In genomic region chr5:16534280-16534679, GRCh38 we compare ENCODE assay signal across 16 cellular contexts.
DNase-seq lines count a peak whose midpoint lies in the region; ATAC-seq and TF ChIP-seq lines count a peak whose summit lies in the region.
"Had no signal": no experiment of that assay in that cellular context is flagged by ENCODE, and none has a peak within 500 bp of the region (broad histone marks: within the 10 kb centered on the region; RNA-seq: fewer than 3 reads in every experiment).

No MANE protein-coding gene starts in this region.

- no peak overlapping the region for H3K27ac ChIP-seq in CD8-positive, alpha-beta T cell (ENCODE audit: low read depth, low read length)
- peak overlapping the region; percentile 48 for H3K27ac ChIP-seq in right cardiac atrium (ENCODE audit: low read length)
- no peak overlapping the region for H3K27ac ChIP-seq in gastroesophageal sphincter
- no peak overlapping the region for H3K27ac ChIP-seq in aorta (ENCODE audit: low read depth in 1 of 2, low read length in 2 of 2)
- H3K27ac ChIP-seq: C4-2B had no signal

- H3K27me3 ChIP-seq in CD8-positive, alpha-beta T cell (ENCODE audit: insufficient read depth, low read length): no peaks in the 10 kb centered on the region
- no peaks in the 10 kb centered on the region for H3K27me3 ChIP-seq in right cardiac atrium (ENCODE audit: control insufficient read depth, insufficient read depth)
- no peaks in the 10 kb centered on the region for H3K27me3 ChIP-seq in gastroesophageal sphincter
- no peaks in the 10 kb centered on the region for H3K27me3 ChIP-seq in aorta (ENCODE audit: control insufficient read depth in 1 of 2, insufficient read depth in 2 of 2, low read length in 1 of 2)

- H3K4me1 ChIP-seq in CD8-positive, alpha-beta T cell (ENCODE audit: insufficient read depth, low read length): no peaks in the 10 kb centered on the region
- H3K4me1 ChIP-seq in right cardiac atrium (ENCODE audit: control insufficient read depth, insufficient read depth, low read length) (peaks cover 10% of the 10 kb centered on the region), gastroesophageal sphincter (peaks cover 0 to 20% (median 0%) of the 10 kb centered on the region in 3 donors), aorta (ENCODE audit: control insufficient read depth in 1 of 2, insufficient read depth in 2 of 2, low read length in 2 of 2) (no peaks in the 10 kb centered on the region)

- TF ChIP-seq CTCF in CD8-positive, alpha-beta T cell (IDR thresholded peaks at IDR 0.05): no peak
- TF ChIP-seq CTCF in gastroesophageal sphincter (IDR thresholded peaks at IDR 0.05): no peak

- H3K4me3 Mint-ChIP-seq in CD8-positive, alpha-beta T cell: no peak overlapping the region
- H3K4me3 Mint-ChIP-seq: CD4-positive, alpha-beta T cell; GM23338 had no signal

- TF ChIP-seq POLR2A in gastroesophageal sphincter (IDR thresholded peaks at IDR 0.05): no peak

- H3K9me3 ChIP-seq in CD8-positive, alpha-beta T cell (ENCODE audit: low read length): no peaks in the 10 kb centered on the region
- H3K9me3 ChIP-seq in right cardiac atrium (ENCODE audit: control insufficient read depth, low read length) (no peaks in the 10 kb centered on the region), gastroesophageal sphincter (no peaks in the 10 kb centered on the region), aorta (ENCODE audit: control insufficient read depth, low read length) (no peaks in the 10 kb centered on the region)

- 50% methylated on average over 1 of the region's 1 CpG for WGBS in right cardiac atrium
- WGBS in gastroesophageal sphincter (ENCODE audit: low coverage in 1 of 2), 2 donors: 100% methylated on average over 1 of the region's 1 CpG
- 92% methylated on average over 1 of the region's 1 CpG for WGBS in aorta, 2 donors

- CTCF ChIA-PET in CD8-positive, alpha-beta T cell (lab: Charles Lee): no interaction called here

- peak overlapping the region; percentile 13 for H3K27ac Mint-ChIP-seq in CD8-positive, alpha-beta T cell
- H3K27ac Mint-ChIP-seq: CD4-positive, alpha-beta T cell; GM23338 had no signal

- H3K27me3 Mint-ChIP-seq in CD8-positive, alpha-beta T cell (ENCODE audit: low read depth): no peaks in the 10 kb centered on the region
- H3K27me3 Mint-ChIP-seq: CD4-positive, alpha-beta T cell had no signal

- DNase-seq in CD8-positive, alpha-beta T cell: no peak
- peak; percentile 40 for DNase-seq in amniotic epithelial cell (ENCODE audit: low read depth)
- DNase-seq in left cardiac atrium: peak; percentile 40
- peak in 2 of 3 donors; percentile 32 to 65 for DNase-seq in right cardiac atrium
- DNase-seq in NCI-H1417 treated with DMSO at 0.1 percent for 48 hours (lab: John Stamatoyannopoulos, UW): no peak
- no peak for DNase-seq in aorta
- DNase-seq: ACHN; CD4-positive, alpha-beta T cell; DMS153; DMS79; HCEC 1CT had no signal

- peaks cover 64% of the 10 kb centered on the region for H3K4me1 Mint-ChIP-seq in CD8-positive, alpha-beta T cell (ENCODE audit: low read depth)
- H3K4me1 Mint-ChIP-seq: GM23338 had no signal

- intact Hi-C loops in CD8-positive, alpha-beta T cell (cut with DNase I, micrococcal nuclease): no loop called here
- intact Hi-C loops in left cardiac atrium (cut with DNase I) (no loop called here), right cardiac atrium (cut with DNase I) (no loop called here), aorta (cut with DNase I) (no loop called here)

- peaks cover 42% of the 10 kb centered on the region for H3K36me3 Mint-ChIP-seq in CD8-positive, alpha-beta T cell

- no peaks in the 10 kb centered on the region for H3K9me3 Mint-ChIP-seq in CD8-positive, alpha-beta T cell
- H3K9me3 Mint-ChIP-seq: CD4-positive, alpha-beta T cell; GM23338 had no signal

- H3K36me3 ChIP-seq in CD8-positive, alpha-beta T cell (ENCODE audit: insufficient read depth, low read length): no peaks in the 10 kb centered on the region
- H3K36me3 ChIP-seq in gastroesophageal sphincter (no peaks in the 10 kb centered on the region), aorta (ENCODE audit: control insufficient read depth in 1 of 2, insufficient read depth in 2 of 2, low read length in 1 of 2) (no peaks in the 10 kb centered on the region)

- POLR2A ChIA-PET in CD8-positive, alpha-beta T cell (lab: Charles Lee): no interaction called here

- no peak overlapping the region for H3K4me3 ChIP-seq in CD8-positive, alpha-beta T cell (ENCODE audit: low read depth, low read length)
- H3K4me3 ChIP-seq in right cardiac atrium (ENCODE audit: low read length) (no peak overlapping the region), gastroesophageal sphincter (no peak overlapping the region), aorta (ENCODE audit: low read length in 2 of 2) (no peak overlapping the region)
- H3K4me3 ChIP-seq: GM12878, GM23338 had no signal

- no peak for TF ChIP-seq EP300 in gastroesophageal sphincter (IDR thresholded peaks at IDR 0.05)

- ATAC-seq in CD8-positive, alpha-beta T cell: no peak
- ATAC-seq in left cardiac atrium (peak; percentile 87 to 92), right cardiac atrium (peak; percentile 92 to 94), gastroesophageal sphincter (no peak), GM18861 (IDR thresholded peaks at IDR 0.05; ENCODE audit: unreplicated experiment) (no peak), aorta (ENCODE audit: low FRiP score) (no peak)
- ATAC-seq: GM12878, GM23338 had no signal

Comparison
In these comparisons a context has a peak if more than half of its experiments do, and no peak if none do; other contexts are left out.
1. ATAC-seq: peak in left cardiac atrium (2 of 2) and right cardiac atrium (2 of 2); none in CD8-positive, alpha-beta T cell (single experiment), gastroesophageal sphincter (single experiment), GM18861 (single experiment) and aorta (single experiment).
2. DNase-seq: peak in amniotic epithelial cell (single experiment), left cardiac atrium (single experiment) and right cardiac atrium (2 of 3); none in CD8-positive, alpha-beta T cell (0 of 7), NCI-H1417 treated with DMSO at 0.1 percent for 48 hours (single experiment) and aorta (0 of 2).